ENCODE assay signal across 1 cellular context in the genomic region with DNA sequence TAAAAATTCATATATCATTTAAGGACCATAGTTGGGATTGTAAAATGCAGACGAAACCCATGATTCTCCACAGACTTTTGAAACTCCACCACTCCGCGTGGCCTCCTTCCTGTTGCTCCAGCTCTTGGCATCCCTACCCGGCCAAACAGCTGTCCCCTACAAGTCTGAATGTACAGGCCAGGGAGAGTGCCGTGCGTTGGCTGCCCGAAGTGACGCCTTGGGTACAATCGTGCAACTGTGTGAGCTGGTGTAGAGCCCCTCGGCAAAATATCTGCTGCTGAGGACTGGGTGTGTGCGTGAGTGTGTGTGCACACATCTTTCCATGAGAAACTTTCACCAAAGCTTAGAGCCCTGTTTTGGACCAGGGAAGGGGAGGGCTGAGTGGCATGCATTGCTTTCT.
TF ChIP-seq lines count a peak whose summit lies in the region.

No MANE protein-coding gene starts in this region.

TF ChIP-seq in IMR-90, 13 proteins besides CTCF, POLR2A, EP300 and RAD21 (continued from another document):
- TF ChIP-seq, protein P1, sequence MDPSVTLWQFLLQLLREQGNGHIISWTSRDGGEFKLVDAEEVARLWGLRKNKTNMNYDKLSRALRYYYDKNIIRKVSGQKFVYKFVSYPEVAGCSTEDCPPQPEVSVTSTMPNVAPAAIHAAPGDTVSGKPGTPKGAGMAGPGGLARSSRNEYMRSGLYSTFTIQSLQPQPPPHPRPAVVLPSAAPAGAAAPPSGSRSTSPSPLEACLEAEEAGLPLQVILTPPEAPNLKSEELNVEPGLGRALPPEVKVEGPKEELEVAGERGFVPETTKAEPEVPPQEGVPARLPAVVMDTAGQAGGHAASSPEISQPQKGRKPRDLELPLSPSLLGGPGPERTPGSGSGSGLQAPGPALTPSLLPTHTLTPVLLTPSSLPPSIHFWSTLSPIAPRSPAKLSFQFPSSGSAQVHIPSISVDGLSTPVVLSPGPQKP (IDR thresholded peaks at IDR 0.05; ENCODE audit: borderline replicate concordance, low read depth, low read length) = no peak
- TF ChIP-seq FOS (IDR thresholded peaks at IDR 0.05; ENCODE audit: low read depth, low read length) = no peak
- TF ChIP-seq MAFK (IDR thresholded peaks at IDR 0.05; ENCODE audit: low read depth, low read length) = no peak
TF ChIP-seq in IMR-90: peak in this region for 0.
